In the genomic region with DNA sequence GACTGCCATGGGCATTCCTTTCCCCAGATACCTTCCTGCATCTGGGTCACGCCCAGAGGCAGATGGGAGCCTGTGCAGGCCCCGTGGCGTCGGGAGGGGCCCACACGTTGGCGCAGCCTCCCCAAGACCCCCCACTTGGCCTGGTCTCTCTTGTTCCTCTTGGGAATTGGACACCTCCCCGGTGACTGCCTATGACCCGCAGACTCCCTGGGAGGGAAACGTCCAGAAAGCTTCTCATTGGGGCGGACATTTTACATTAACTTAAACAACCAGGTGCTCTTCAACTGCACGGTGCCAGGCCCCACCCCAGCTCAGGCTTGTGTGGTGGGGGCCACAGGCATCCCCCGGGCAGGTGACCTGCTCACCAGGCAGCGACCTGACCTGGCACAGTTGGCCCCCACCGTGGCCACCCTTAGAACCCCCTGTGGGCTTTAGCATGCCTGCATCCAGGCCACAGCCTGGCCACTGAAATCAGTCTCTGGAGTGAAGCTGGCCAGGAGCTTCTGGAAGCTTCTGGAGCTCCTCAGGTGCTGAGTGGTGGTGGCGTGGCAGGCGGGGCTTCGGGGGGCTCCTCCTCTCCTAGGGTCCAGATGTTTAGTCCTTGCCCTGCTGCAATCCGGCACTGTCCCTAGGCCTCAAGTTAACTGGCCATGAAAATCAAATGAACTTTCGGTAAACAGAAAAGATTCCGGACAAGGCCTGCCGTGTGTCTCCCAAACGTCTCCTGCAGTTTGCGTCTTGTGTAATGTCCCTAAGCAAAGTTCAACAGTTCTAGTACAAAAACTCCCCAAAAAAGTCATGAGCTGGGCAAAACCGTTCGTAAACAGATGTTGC, we compare ENCODE assay signal across 1 cellular context.
TF ChIP-seq lines count a peak whose summit lies in the region.

No MANE protein-coding gene starts in this region.

TF ChIP-seq in HepG2, 621 proteins besides CTCF, POLR2A, EP300 and RAD21 (continued from another document and continues in another):
- TF ChIP-seq ZNF800 (CRISPR knock-in tag; IDR thresholded peaks at IDR 0.05) (no peak), LRRFIP1 (CRISPR knock-in tag; conservative IDR thresholded peaks at IDR 0.05) (no peak), ZNF225 (CRISPR knock-in tag; IDR thresholded peaks at IDR 0.05) (no peak), GLI4 (CRISPR knock-in tag; IDR thresholded peaks at IDR 0.05; ENCODE audit: borderline replicate concordance) (no peak), HINFP (CRISPR knock-in tag; IDR thresholded peaks at IDR 0.05; ENCODE audit: low read depth) (peak; percentile 41; the same call in 1 of the 2 replicates), RFX5 (IDR thresholded peaks at IDR 0.05; ENCODE audit: low read depth, low read length) (no peak), MLX (CRISPR knock-in tag; IDR thresholded peaks at IDR 0.05) (no peak), TGIF2 (CRISPR knock-in tag; IDR thresholded peaks at IDR 0.05) (no peak), RXRB (CRISPR knock-in tag; IDR thresholded peaks at IDR 0.05; ENCODE audit: borderline replicate concordance) (peak; percentile 84), DPF2 (CRISPR knock-in tag; IDR thresholded peaks at IDR 0.05; ENCODE audit: borderline replicate concordance, low read depth) (no peak), FOXC1 (CRISPR knock-in tag; IDR thresholded peaks at IDR 0.05; ENCODE audit: borderline replicate concordance) (no peak), STAT5B (CRISPR knock-in tag; IDR thresholded peaks at IDR 0.05) (no peak), CREM (IDR thresholded peaks at IDR 0.05) (peak; percentile 74), CREM (CRISPR knock-in tag; IDR thresholded peaks at IDR 0.05) (no peak), FOSL1 (CRISPR knock-in tag; IDR thresholded peaks at IDR 0.05; ENCODE audit: borderline replicate concordance) (no peak), ZNF607 (CRISPR knock-in tag; IDR thresholded peaks at IDR 0.05; ENCODE audit: borderline replicate concordance) (0 out of 2 replicates have a peak, but pooled peaks have one; percentile 12), IRX3 (CRISPR knock-in tag; IDR thresholded peaks at IDR 0.05; ENCODE audit: borderline replicate concordance, low read depth) (no peak), ZNF441 (CRISPR knock-in tag; IDR thresholded peaks at IDR 0.05; ENCODE audit: borderline replicate concordance) (no peak), HIVEP1 (CRISPR knock-in tag; IDR thresholded peaks at IDR 0.05) (peak; percentile 20; the same call in 1 of the 2 replicates), CHD4 (IDR thresholded peaks at IDR 0.05; ENCODE audit: borderline replicate concordance, low read length) (no peak), SMAD1 (CRISPR knock-in tag; IDR thresholded peaks at IDR 0.05; ENCODE audit: borderline replicate concordance, low read depth) (no peak), CBX5 (CRISPR knock-in tag; IDR thresholded peaks at IDR 0.05; ENCODE audit: borderline replicate concordance) (no peak), ZNF274 (CRISPR knock-in tag; IDR thresholded peaks at IDR 0.05) (no peak), WIZ (CRISPR knock-in tag; IDR thresholded peaks at IDR 0.05) (no peak), FOXA3 (CRISPR knock-in tag; IDR thresholded peaks at IDR 0.05) (peak; percentile 80), KLF13 (CRISPR knock-in tag; IDR thresholded peaks at IDR 0.05) (no peak), GABPB1 (CRISPR knock-in tag; IDR thresholded peaks at IDR 0.05) (peak; percentile 20; the same call in 1 of the 2 replicates), ZNF546 (CRISPR knock-in tag; conservative IDR thresholded peaks at IDR 0.05) (0 out of 2 replicates have a peak, but pooled peaks have one; percentile 51), GMEB1 (CRISPR knock-in tag; IDR thresholded peaks at IDR 0.05; ENCODE audit: borderline replicate concordance) (no peak), KLF16 (CRISPR knock-in tag; IDR thresholded peaks at IDR 0.05) (0 out of 4 replicates have a peak, but pooled peaks of 1 of the 2 experiments have one; percentile 51), ZFP82 (CRISPR knock-in tag; IDR thresholded peaks at IDR 0.05; ENCODE audit: borderline replicate concordance) (no peak), ZNF468 (CRISPR knock-in tag; IDR thresholded peaks at IDR 0.05) (no peak), HOXA3 (CRISPR knock-in tag; IDR thresholded peaks at IDR 0.05) (peak; percentile 80)
- TF ChIP-seq, protein P1, sequence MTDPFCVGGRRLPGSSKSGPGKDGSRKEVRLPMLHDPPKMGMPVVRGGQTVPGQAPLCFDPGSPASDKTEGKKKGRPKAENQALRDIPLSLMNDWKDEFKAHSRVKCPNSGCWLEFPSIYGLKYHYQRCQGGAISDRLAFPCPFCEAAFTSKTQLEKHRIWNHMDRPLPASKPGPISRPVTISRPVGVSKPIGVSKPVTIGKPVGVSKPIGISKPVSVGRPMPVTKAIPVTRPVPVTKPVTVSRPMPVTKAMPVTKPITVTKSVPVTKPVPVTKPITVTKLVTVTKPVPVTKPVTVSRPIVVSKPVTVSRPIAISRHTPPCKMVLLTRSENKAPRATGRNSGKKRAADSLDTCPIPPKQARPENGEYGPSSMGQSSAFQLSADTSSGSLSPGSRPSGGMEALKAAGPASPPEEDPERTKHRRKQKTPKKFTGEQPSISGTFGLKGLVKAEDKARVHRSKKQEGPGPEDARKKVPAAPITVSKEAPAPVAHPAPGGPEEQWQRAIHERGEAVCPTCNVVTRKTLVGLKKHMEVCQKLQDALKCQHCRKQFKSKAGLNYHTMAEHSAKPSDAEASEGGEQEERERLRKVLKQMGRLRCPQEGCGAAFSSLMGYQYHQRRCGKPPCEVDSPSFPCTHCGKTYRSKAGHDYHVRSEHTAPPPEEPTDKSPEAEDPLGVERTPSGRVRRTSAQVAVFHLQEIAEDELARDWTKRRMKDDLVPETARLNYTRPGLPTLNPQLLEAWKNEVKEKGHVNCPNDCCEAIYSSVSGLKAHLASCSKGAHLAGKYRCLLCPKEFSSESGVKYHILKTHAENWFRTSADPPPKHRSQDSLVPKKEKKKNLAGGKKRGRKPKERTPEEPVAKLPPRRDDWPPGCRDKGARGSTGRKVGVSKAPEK (CRISPR knock-in tag; IDR thresholded peaks at IDR 0.05; ENCODE audit: borderline replicate concordance) = no peak
- TF ChIP-seq, protein P2, sequence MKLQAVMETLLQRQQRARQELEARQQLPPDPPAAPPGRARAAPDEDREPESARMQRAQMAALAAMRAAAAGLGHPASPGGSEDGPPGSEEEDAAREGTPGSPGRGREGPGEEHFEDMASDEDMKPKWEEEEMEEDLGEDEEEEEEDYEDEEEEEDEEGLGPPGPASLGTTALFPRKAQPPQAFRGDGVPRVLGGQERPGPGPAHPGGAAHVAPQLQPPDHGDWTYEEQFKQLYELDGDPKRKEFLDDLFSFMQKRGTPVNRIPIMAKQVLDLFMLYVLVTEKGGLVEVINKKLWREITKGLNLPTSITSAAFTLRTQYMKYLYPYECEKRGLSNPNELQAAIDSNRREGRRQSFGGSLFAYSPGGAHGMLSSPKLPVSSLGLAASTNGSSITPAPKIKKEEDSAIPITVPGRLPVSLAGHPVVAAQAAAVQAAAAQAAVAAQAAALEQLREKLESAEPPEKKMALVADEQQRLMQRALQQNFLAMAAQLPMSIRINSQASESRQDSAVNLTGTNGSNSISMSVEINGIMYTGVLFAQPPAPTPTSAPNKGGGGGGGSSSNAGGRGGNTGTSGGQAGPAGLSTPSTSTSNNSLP (IDR thresholded peaks at IDR 0.05; ENCODE audit: low read depth, low read length) = no peak
- TF ChIP-seq, protein P3, sequence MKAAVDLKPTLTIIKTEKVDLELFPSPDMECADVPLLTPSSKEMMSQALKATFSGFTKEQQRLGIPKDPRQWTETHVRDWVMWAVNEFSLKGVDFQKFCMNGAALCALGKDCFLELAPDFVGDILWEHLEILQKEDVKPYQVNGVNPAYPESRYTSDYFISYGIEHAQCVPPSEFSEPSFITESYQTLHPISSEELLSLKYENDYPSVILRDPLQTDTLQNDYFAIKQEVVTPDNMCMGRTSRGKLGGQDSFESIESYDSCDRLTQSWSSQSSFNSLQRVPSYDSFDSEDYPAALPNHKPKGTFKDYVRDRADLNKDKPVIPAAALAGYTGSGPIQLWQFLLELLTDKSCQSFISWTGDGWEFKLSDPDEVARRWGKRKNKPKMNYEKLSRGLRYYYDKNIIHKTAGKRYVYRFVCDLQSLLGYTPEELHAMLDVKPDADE (CRISPR knock-in tag; IDR thresholded peaks at IDR 0.05) = no peak
- TF ChIP-seq, protein P4, sequence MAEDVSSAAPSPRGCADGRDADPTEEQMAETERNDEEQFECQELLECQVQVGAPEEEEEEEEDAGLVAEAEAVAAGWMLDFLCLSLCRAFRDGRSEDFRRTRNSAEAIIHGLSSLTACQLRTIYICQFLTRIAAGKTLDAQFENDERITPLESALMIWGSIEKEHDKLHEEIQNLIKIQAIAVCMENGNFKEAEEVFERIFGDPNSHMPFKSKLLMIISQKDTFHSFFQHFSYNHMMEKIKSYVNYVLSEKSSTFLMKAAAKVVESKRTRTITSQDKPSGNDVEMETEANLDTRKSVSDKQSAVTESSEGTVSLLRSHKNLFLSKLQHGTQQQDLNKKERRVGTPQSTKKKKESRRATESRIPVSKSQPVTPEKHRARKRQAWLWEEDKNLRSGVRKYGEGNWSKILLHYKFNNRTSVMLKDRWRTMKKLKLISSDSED (CRISPR knock-in tag; IDR thresholded peaks at IDR 0.05) = no peak
- TF ChIP-seq, protein P5, sequence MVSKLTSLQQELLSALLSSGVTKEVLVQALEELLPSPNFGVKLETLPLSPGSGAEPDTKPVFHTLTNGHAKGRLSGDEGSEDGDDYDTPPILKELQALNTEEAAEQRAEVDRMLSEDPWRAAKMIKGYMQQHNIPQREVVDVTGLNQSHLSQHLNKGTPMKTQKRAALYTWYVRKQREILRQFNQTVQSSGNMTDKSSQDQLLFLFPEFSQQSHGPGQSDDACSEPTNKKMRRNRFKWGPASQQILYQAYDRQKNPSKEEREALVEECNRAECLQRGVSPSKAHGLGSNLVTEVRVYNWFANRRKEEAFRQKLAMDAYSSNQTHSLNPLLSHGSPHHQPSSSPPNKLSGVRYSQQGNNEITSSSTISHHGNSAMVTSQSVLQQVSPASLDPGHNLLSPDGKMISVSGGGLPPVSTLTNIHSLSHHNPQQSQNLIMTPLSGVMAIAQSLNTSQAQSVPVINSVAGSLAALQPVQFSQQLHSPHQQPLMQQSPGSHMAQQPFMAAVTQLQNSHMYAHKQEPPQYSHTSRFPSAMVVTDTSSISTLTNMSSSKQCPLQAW (CRISPR knock-in tag; IDR thresholded peaks at IDR 0.05) = peak; percentile 65
